ENCODE assay signal across 17 cellular contexts in genomic region chr2:145724499-145724898, GRCh38.
"Had no signal": no experiment of that assay in that cellular context is flagged by ENCODE, and none has a peak within 500 bp of the region (broad histone marks: within the 10 kb centered on the region; RNA-seq: fewer than 3 reads in every experiment).

No MANE protein-coding gene starts in this region.

- H3K4me3 ChIP-seq: gastroesophageal sphincter, right atrium auricular region, tibial artery had no signal

- DNase-seq: activated CD4-positive, alpha-beta T cell treated with anti-CD3 and anti-CD28 coated beads, Interleukin-2, amount 50 U/mL, for 48 hours; activated CD4-positive, CD25-positive, alpha-beta regulatory T cell treated with anti-CD3 and anti-CD28 coated beads, Interleukin-2, amount 50 U/mL, for 72 hours; activated CD8-positive, alpha-beta memory T cell treated with anti-CD3 and anti-CD28 coated beads, Interleukin-2, amount 10 ng/mL, durations not matched to agents 7 days and 5 days; activated naive CD4-positive, alpha-beta T cell treated with anti-CD3 and anti-CD28 coated beads, Interleukin-2, amount 10 ng/mL, durations not matched to agents 7 days and 5 days; activated T-cell treated with anti-CD3 and anti-CD28 coated beads, Interleukin-2, amount 50 U/mL, for 1 hour; cerebellar nuclear complex; endodermal cell; naive thymus-derived CD8-positive, alpha-beta T cell; nucleus accumbens; small intestine; stimulated activated CD4-positive, alpha-beta T cell treated with anti-CD3 and anti-CD28 coated beads, Interleukin-4, amount 100 ng/mL, for 24 hours; stimulated activated naive CD4-positive, alpha-beta T cell; T-cell; T-helper 9 cell; tibial artery had no signal
